ENCODE assay signal across 8 cellular contexts in the genomic region with DNA sequence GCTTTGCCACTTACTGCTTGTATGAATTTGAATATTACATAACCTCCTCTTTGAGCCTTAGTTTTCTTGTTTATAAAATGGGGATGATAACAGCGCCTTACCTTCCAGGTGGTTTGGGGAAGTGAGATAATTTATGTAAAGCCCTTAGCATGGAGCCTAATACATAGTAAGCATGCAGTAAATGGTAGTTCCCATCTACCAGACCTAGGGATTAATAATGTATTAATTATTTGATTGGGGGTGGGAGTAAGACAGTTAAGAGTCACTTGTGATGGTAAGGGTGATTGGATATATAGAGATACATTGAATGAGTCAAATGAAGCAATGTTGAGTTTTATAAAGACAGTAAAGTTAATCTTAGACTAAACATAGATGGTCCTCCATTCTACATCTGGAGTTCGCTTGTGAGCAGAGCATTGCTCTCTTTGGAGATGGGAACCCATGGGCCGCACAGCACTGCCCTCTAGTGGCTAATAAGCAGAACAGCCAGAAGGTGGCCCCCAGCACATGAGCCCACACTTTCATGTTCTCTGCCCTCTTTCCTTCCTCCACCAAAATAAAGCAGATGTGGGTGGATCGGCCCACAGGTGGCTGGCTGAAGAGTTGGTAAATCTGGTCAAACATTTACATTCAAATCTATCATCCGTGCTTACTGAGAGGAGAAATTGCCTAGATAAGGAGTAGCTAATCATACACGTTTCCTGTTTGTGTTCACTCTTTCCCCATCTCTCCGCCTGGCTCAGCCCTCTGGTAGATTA. TPM values are rescaled to one million over a fixed set of nuclear protein-coding genes. Genes with fewer than 3 reads are reported as not detected.
A peak's percentile ranks its signal among the peaks of the same experiment; 100 is the strongest.
DNase-seq lines count a peak whose midpoint lies in the region; ATAC-seq and TF ChIP-seq lines count a peak whose summit lies in the region.

No MANE protein-coding gene starts in this region.

- H3K4me1 ChIP-seq in MM.1S (ENCODE audit: low read length), result no peaks in the 10 kb centered on the region

- no peak overlapping the region for H3K4me2 ChIP-seq in MM.1S (ENCODE audit: low read depth, low read length)

- H3K4me3 ChIP-seq in MM.1S (ENCODE audit: low read length), result no peak overlapping the region

- TF ChIP-seq CTCF in MM.1S (IDR thresholded peaks at IDR 0.05; ENCODE audit: low read length), result peak; percentile 95

- intact Hi-C loops in cardiac septum (cut with DNase I), result loop anchor here (2.0 kb wide), 1 partner anchor 57 kb away; no protein-coding TSS in a partner anchor

- no peaks in the 10 kb centered on the region for H3K9me3 ChIP-seq in MM.1S (replicated peaks; ENCODE audit: insufficient read depth, low read length)

- no peak overlapping the region for H2AFZ ChIP-seq in MM.1S (ENCODE audit: low read length)

- no peak overlapping the region for H3K27ac ChIP-seq in MM.1S (ENCODE audit: low read length)

- H3K9ac ChIP-seq in MM.1S (ENCODE audit: low read length), result no peak overlapping the region

- no peaks in the 10 kb centered on the region for H3F3A ChIP-seq in MM.1S (ENCODE audit: insufficient read depth, low read length)

- DNase-seq in DMS114 treated with DMSO at 0.1 percent for 48 hours (lab: John Stamatoyannopoulos, UW; ENCODE audit: unreplicated experiment), result peak; percentile 78
- peak; percentile 61 for DNase-seq in MM.1S
- DNase-seq in activated naive CD4-positive, alpha-beta T cell treated with anti-CD3 and anti-CD28 coated beads, Interleukin-2, amount 50 U/mL, for 16 hours, result peak; percentile 58
- peak; percentile 90 for DNase-seq in cardiac septum (ENCODE audit: low spot score)
- peak; percentile 65 for DNase-seq in retina
- no peak for DNase-seq in middle frontal gyrus (ENCODE audit: extremely low spot score, low spot score)

- H3K36me3 ChIP-seq in MM.1S (replicated peaks; ENCODE audit: insufficient read depth, low read length), result no peaks in the 10 kb centered on the region

- no peaks in the 10 kb centered on the region for H3K27me3 ChIP-seq in MM.1S (replicated peaks; ENCODE audit: insufficient read depth, low read length)

- H3K79me2 ChIP-seq in MM.1S (ENCODE audit: low read length), result no peaks in the 10 kb centered on the region

- H3K9me2 ChIP-seq in MM.1S (replicated peaks; ENCODE audit: insufficient read depth, low read length), result no peaks in the 10 kb centered on the region

- no peaks in the 10 kb centered on the region for H4K20me1 ChIP-seq in MM.1S (ENCODE audit: insufficient read depth, low read length)

- ATAC-seq in GM21786 (IDR thresholded peaks at IDR 0.05; ENCODE audit: unreplicated experiment) (peak; percentile 79), SK-N-SH treated with all-trans-retinoic acid at 6 μM for 48 hours (peak; percentile 99)

TF ChIP-seq in SK-N-SH treated with all-trans-retinoic acid at 6 μM for 48 hours, 23 proteins besides CTCF, POLR2A, EP300 and RAD21 (continues in another document):
- TF ChIP-seq GLIS3 (CRISPR knock-in tag; IDR thresholded peaks at IDR 0.05) (no peak), TOX (CRISPR knock-in tag; IDR thresholded peaks at IDR 0.05; ENCODE audit: borderline replicate concordance) (no peak), TCF4 (CRISPR knock-in tag; IDR thresholded peaks at IDR 0.05; ENCODE audit: borderline replicate concordance) (no peak), ISL1 (CRISPR knock-in tag; IDR thresholded peaks at IDR 0.05) (no peak), ZFP3 (CRISPR knock-in tag; IDR thresholded peaks at IDR 0.05) (no peak), BACH2 (CRISPR knock-in tag; IDR thresholded peaks at IDR 0.05; ENCODE audit: borderline replicate concordance) (no peak), ZNF8 (CRISPR knock-in tag; IDR thresholded peaks at IDR 0.05) (no peak), OSR1 (CRISPR knock-in tag; IDR thresholded peaks at IDR 0.05) (no peak), ZNF70 (CRISPR knock-in tag; IDR thresholded peaks at IDR 0.05) (no peak), ZC3H10 (CRISPR knock-in tag; IDR thresholded peaks at IDR 0.05) (no peak), ARNTL (CRISPR knock-in tag; IDR thresholded peaks at IDR 0.05; ENCODE audit: borderline replicate concordance, low read depth) (no peak), RARB (CRISPR knock-in tag; IDR thresholded peaks at IDR 0.05) (no peak), ESRRG (CRISPR knock-in tag; IDR thresholded peaks at IDR 0.05) (no peak), ZFP30 (CRISPR knock-in tag; IDR thresholded peaks at IDR 0.05) (no peak)
- TF ChIP-seq, protein P1, sequence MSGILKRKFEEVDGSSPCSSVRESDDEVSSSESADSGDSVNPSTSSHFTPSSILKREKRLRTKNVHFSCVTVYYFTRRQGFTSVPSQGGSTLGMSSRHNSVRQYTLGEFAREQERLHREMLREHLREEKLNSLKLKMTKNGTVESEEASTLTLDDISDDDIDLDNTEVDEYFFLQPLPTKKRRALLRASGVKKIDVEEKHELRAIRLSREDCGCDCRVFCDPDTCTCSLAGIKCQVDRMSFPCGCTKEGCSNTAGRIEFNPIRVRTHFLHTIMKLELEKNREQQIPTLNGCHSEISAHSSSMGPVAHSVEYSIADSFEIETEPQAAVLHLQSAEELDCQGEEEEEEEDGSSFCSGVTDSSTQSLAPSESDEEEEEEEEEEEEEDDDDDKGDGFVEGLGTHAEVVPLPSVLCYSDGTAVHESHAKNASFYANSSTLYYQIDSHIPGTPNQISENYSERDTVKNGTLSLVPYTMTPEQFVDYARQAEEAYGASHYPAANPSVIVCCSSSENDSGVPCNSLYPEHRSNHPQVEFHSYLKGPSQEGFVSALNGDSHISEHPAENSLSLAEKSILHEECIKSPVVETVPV (CRISPR knock-in tag; IDR thresholded peaks at IDR 0.05), result no peak
- TF ChIP-seq, protein P2, sequence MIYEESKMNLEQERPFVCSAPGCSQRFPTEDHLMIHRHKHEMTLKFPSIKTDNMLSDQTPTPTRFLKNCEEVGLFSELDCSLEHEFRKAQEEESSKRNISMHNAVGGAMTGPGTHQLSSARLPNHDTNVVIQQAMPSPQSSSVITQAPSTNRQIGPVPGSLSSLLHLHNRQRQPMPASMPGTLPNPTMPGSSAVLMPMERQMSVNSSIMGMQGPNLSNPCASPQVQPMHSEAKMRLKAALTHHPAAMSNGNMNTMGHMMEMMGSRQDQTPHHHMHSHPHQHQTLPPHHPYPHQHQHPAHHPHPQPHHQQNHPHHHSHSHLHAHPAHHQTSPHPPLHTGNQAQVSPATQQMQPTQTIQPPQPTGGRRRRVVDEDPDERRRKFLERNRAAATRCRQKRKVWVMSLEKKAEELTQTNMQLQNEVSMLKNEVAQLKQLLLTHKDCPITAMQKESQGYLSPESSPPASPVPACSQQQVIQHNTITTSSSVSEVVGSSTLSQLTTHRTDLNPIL (CRISPR knock-in tag; IDR thresholded peaks at IDR 0.05; ENCODE audit: low read depth), result no peak
- TF ChIP-seq, protein P3, sequence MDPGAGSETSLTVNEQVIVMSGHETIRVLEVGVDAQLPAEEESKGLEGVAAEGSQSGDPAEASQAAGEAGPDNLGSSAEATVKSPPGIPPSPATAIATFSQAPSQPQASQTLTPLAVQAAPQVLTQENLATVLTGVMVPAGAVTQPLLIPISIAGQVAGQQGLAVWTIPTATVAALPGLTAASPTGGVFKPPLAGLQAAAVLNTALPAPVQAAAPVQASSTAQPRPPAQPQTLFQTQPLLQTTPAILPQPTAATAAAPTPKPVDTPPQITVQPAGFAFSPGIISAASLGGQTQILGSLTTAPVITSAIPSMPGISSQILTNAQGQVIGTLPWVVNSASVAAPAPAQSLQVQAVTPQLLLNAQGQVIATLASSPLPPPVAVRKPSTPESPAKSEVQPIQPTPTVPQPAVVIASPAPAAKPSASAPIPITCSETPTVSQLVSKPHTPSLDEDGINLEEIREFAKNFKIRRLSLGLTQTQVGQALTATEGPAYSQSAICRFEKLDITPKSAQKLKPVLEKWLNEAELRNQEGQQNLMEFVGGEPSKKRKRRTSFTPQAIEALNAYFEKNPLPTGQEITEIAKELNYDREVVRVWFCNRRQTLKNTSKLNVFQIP (CRISPR knock-in tag; IDR thresholded peaks at IDR 0.05; ENCODE audit: borderline replicate concordance, low read depth), result no peak
- TF ChIP-seq, protein P4, sequence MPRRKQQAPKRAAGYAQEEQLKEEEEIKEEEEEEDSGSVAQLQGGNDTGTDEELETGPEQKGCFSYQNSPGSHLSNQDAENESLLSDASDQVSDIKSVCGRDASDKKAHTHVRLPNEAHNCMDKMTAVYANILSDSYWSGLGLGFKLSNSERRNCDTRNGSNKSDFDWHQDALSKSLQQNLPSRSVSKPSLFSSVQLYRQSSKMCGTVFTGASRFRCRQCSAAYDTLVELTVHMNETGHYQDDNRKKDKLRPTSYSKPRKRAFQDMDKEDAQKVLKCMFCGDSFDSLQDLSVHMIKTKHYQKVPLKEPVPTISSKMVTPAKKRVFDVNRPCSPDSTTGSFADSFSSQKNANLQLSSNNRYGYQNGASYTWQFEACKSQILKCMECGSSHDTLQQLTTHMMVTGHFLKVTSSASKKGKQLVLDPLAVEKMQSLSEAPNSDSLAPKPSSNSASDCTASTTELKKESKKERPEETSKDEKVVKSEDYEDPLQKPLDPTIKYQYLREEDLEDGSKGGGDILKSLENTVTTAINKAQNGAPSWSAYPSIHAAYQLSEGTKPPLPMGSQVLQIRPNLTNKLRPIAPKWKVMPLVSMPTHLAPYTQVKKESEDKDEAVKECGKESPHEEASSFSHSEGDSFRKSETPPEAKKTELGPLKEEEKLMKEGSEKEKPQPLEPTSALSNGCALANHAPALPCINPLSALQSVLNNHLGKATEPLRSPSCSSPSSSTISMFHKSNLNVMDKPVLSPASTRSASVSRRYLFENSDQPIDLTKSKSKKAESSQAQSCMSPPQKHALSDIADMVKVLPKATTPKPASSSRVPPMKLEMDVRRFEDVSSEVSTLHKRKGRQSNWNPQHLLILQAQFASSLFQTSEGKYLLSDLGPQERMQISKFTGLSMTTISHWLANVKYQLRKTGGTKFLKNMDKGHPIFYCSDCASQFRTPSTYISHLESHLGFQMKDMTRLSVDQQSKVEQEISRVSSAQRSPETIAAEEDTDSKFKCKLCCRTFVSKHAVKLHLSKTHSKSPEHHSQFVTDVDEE (CRISPR knock-in tag; IDR thresholded peaks at IDR 0.05), result no peak

RNA-seq across cellular contexts. Expression of a gene that starts 26.5 kb away (rescaled TPM):
- 27.5 TPM for total RNA-seq in cardiac septum

RNA-seq across cellular contexts. Expression of a gene that starts 28.7 kb away (rescaled TPM):
- total RNA-seq in cardiac septum, result 9.3 TPM
